26 cellular contexts compared by ENCODE assay signal in genomic region chr3:124441766-124442165, GRCh38.
"Had no signal": no experiment of that assay in that cellular context is flagged by ENCODE, and none has a peak within 500 bp of the region (broad histone marks: within the 10 kb centered on the region; RNA-seq: fewer than 3 reads in every experiment).

No MANE protein-coding gene starts in this region.

- H3K4me3 ChIP-seq: gastrocnemius medialis, lower lobe of right lung, psoas muscle, sigmoid colon, stomach, testis, tibial artery, upper lobe of left lung had no signal

- H3K27ac ChIP-seq: epithelial cell of prostate, gastrocnemius medialis, lower lobe of right lung, neutrophil, psoas muscle, sigmoid colon, stomach, testis, tibial artery, upper lobe of left lung had no signal

- H3K27me3 ChIP-seq: gastrocnemius medialis, neutrophil, sigmoid colon, stomach, testis, tibial artery, upper lobe of left lung had no signal

- H3K4me1 Mint-ChIP-seq: immature natural killer cell; naive thymus-derived CD8-positive, alpha-beta T cell; stimulated activated effector memory CD8-positive, alpha-beta T cell treated with anti-CD3 and anti-CD28 coated beads, Interleukin-12 subunit alpha, Interleukin-12 subunit beta, amount 100 ng/mL, for 72 hours had no signal

- H3K9me3 ChIP-seq: gastrocnemius medialis, lower lobe of right lung, neutrophil, psoas muscle, sigmoid colon, stomach, testis, tibial artery, upper lobe of left lung had no signal

- H3K36me3 Mint-ChIP-seq: immature natural killer cell; naive thymus-derived CD8-positive, alpha-beta T cell; stimulated activated effector memory CD8-positive, alpha-beta T cell treated with anti-CD3 and anti-CD28 coated beads, Interleukin-12 subunit alpha, Interleukin-12 subunit beta, amount 100 ng/mL, for 72 hours had no signal

- H3K9me3 Mint-ChIP-seq: immature natural killer cell; naive thymus-derived CD8-positive, alpha-beta T cell; nephron progenitor cell; stimulated activated effector memory CD8-positive, alpha-beta T cell treated with anti-CD3 and anti-CD28 coated beads, Interleukin-12 subunit alpha, Interleukin-12 subunit beta, amount 100 ng/mL, for 72 hours had no signal

- H3K4me3 Mint-ChIP-seq: immature natural killer cell; naive thymus-derived CD8-positive, alpha-beta T cell; nephron progenitor cell; stimulated activated effector memory CD8-positive, alpha-beta T cell treated with anti-CD3 and anti-CD28 coated beads, Interleukin-12 subunit alpha, Interleukin-12 subunit beta, amount 100 ng/mL, for 72 hours had no signal

- H3K27ac Mint-ChIP-seq: immature natural killer cell; naive thymus-derived CD8-positive, alpha-beta T cell; stimulated activated effector memory CD8-positive, alpha-beta T cell treated with anti-CD3 and anti-CD28 coated beads, Interleukin-12 subunit alpha, Interleukin-12 subunit beta, amount 100 ng/mL, for 72 hours had no signal

- H3K36me3 ChIP-seq: neutrophil, sigmoid colon had no signal

- ATAC-seq: esophagus mucosa; gastrocnemius medialis; left ventricle myocardium superior; lower lobe of right lung; naive thymus-derived CD8-positive, alpha-beta T cell; psoas muscle; right cardiac atrium; stimulated activated effector memory CD8-positive, alpha-beta T cell treated with anti-CD3 and anti-CD28 coated beads, Interleukin-12 subunit alpha, Interleukin-12 subunit beta, amount 100 ng/mL, for 72 hours had no signal

- FAIRE-seq: urothelium cell line had no signal

- DNase-seq: cortex of kidney; effector CD4-positive, alpha-beta T cell; foreskin fibroblast; gastrocnemius medialis; head of caudate nucleus; immature natural killer cell; islet precursor cell; left ventricle myocardium superior; lower lobe of right lung; naive thymus-derived CD8-positive, alpha-beta T cell; nephron progenitor cell; psoas muscle; sigmoid colon; stimulated activated CD4-positive, alpha-beta T cell treated with anti-CD3 and anti-CD28 coated beads, Interleukin-2, amount 100 ng/mL, for 24 hours; stimulated activated CD4-positive, alpha-beta T cell treated with anti-CD3 and anti-CD28 coated beads, Interleukin-4, amount 100 ng/mL, for 24 hours; stimulated activated naive CD4-positive, alpha-beta T cell treated with Interleukin-2 at 50 U/mL for 16 hours; stomach; testis; tibial artery had no signal

- H3K4me1 ChIP-seq: gastrocnemius medialis, lower lobe of right lung, psoas muscle, sigmoid colon, stomach, testis, tibial artery, upper lobe of left lung had no signal
